Comparison of ENCODE assay signal across 1 cellular context in genomic region chr16:68749424-68749823, GRCh38.
TF ChIP-seq lines count a peak whose summit lies in the region.

No MANE protein-coding gene starts in this region.

TF ChIP-seq in HepG2, 621 proteins besides CTCF, POLR2A, EP300 and RAD21 (continued from another document and continues in another):
- TF ChIP-seq, protein P1, sequence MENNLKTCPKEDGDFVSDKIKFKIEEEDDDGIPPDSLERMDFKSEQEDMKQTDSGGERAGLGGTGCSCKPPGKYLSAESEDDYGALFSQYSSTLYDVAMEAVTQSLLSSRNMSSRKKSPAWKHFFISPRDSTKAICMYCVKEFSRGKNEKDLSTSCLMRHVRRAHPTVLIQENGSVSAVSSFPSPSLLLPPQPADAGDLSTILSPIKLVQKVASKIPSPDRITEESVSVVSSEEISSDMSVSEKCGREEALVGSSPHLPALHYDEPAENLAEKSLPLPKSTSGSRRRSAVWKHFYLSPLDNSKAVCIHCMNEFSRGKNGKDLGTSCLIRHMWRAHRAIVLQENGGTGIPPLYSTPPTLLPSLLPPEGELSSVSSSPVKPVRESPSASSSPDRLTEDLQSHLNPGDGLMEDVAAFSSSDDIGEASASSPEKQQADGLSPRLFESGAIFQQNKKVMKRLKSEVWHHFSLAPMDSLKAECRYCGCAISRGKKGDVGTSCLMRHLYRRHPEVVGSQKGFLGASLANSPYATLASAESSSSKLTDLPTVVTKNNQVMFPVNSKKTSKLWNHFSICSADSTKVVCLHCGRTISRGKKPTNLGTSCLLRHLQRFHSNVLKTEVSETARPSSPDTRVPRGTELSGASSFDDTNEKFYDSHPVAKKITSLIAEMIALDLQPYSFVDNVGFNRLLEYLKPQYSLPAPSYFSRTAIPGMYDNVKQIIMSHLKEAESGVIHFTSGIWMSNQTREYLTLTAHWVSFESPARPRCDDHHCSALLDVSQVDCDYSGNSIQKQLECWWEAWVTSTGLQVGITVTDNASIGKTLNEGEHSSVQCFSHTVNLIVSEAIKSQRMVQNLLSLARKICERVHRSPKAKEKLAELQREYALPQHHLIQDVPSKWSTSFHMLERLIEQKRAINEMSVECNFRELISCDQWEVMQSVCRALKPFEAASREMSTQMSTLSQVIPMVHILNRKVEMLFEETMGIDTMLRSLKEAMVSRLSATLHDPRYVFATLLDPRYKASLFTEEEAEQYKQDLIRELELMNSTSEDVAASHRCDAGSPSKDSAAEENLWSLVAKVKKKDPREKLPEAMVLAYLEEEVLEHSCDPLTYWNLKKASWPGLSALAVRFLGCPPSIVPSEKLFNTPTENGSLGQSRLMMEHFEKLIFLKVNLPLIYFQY (CRISPR knock-in tag; IDR thresholded peaks at IDR 0.05; ENCODE audit: borderline replicate concordance): peak; percentile 65; the same call in 1 of the 2 replicates
- TF ChIP-seq ZNF232 (CRISPR knock-in tag; IDR thresholded peaks at IDR 0.05; ENCODE audit: borderline replicate concordance): no peak
- no peak for TF ChIP-seq HNRNPH1 (optimal IDR thresholded peaks at IDR 0.05; ENCODE audit: low read depth, low read length)
- peak; percentile 78 for TF ChIP-seq MED1 (CRISPR knock-in tag; IDR thresholded peaks at IDR 0.05)
- no peak for TF ChIP-seq PHF5A (CRISPR knock-in tag; IDR thresholded peaks at IDR 0.05; ENCODE audit: low read depth, unreplicated experiment)
- TF ChIP-seq ZFAT (CRISPR knock-in tag; conservative IDR thresholded peaks at IDR 0.05): no peak
- TF ChIP-seq, protein P2, sequence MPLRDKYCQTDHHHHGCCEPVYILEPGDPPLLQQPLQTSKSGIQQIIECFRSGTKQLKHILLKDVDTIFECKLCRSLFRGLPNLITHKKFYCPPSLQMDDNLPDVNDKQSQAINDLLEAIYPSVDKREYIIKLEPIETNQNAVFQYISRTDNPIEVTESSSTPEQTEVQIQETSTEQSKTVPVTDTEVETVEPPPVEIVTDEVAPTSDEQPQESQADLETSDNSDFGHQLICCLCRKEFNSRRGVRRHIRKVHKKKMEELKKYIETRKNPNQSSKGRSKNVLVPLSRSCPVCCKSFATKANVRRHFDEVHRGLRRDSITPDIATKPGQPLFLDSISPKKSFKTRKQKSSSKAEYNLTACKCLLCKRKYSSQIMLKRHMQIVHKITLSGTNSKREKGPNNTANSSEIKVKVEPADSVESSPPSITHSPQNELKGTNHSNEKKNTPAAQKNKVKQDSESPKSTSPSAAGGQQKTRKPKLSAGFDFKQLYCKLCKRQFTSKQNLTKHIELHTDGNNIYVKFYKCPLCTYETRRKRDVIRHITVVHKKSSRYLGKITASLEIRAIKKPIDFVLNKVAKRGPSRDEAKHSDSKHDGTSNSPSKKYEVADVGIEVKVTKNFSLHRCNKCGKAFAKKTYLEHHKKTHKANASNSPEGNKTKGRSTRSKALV (CRISPR knock-in tag; IDR thresholded peaks at IDR 0.05): no peak
- TF ChIP-seq CC2D1A (CRISPR knock-in tag; IDR thresholded peaks at IDR 0.05): no peak
- TF ChIP-seq, protein P3, sequence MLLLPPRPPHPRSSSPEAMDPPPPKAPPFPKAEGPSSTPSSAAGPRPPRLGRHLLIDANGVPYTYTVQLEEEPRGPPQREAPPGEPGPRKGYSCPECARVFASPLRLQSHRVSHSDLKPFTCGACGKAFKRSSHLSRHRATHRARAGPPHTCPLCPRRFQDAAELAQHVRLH (CRISPR knock-in tag; IDR thresholded peaks at IDR 0.05; ENCODE audit: borderline replicate concordance, low read depth): peak; percentile 54; the same call in 1 of the 2 replicates
- no peak for TF ChIP-seq GZF1 (CRISPR knock-in tag; IDR thresholded peaks at IDR 0.05)
- TF ChIP-seq, protein P4, sequence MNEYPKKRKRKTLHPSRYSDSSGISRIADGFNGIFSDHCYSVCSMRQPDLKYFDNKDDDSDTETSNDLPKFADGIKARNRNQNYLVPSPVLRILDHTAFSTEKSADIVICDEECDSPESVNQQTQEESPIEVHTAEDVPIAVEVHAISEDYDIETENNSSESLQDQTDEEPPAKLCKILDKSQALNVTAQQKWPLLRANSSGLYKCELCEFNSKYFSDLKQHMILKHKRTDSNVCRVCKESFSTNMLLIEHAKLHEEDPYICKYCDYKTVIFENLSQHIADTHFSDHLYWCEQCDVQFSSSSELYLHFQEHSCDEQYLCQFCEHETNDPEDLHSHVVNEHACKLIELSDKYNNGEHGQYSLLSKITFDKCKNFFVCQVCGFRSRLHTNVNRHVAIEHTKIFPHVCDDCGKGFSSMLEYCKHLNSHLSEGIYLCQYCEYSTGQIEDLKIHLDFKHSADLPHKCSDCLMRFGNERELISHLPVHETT (CRISPR knock-in tag; conservative IDR thresholded peaks at IDR 0.05): 0 out of 2 replicates have a peak, but pooled peaks have one; percentile 37
- TF ChIP-seq ZNF83 (CRISPR knock-in tag; IDR thresholded peaks at IDR 0.05; ENCODE audit: borderline replicate concordance): no peak
- no peak; the same call in 1 of the 2 replicates for TF ChIP-seq TFDP2 (CRISPR knock-in tag; IDR thresholded peaks at IDR 0.05)
- TF ChIP-seq KLF15 (CRISPR knock-in tag; IDR thresholded peaks at IDR 0.05; ENCODE audit: borderline replicate concordance): no peak
- peak; percentile 38; the same call in 1 of the 2 replicates for TF ChIP-seq ZSCAN21 (CRISPR knock-in tag; IDR thresholded peaks at IDR 0.05; ENCODE audit: borderline replicate concordance)
- TF ChIP-seq PAWR (CRISPR knock-in tag; IDR thresholded peaks at IDR 0.05; ENCODE audit: borderline replicate concordance): no peak
- no peak for TF ChIP-seq MED8 (CRISPR knock-in tag; IDR thresholded peaks at IDR 0.05; ENCODE audit: insufficient replicate concordance)
- TF ChIP-seq ZNF75D (CRISPR knock-in tag; IDR thresholded peaks at IDR 0.05; ENCODE audit: borderline replicate concordance): no peak
- no peak for TF ChIP-seq ZNF792 (CRISPR knock-in tag; IDR thresholded peaks at IDR 0.05)
- TF ChIP-seq NFE2 (CRISPR knock-in tag; IDR thresholded peaks at IDR 0.05): no peak
- 0 out of 2 replicates have a peak, but pooled peaks have one; percentile 35 for TF ChIP-seq TFAP4 (IDR thresholded peaks at IDR 0.05; ENCODE audit: borderline replicate concordance, low read depth)
- no peak for TF ChIP-seq NCOA5 (CRISPR knock-in tag; IDR thresholded peaks at IDR 0.05)
- TF ChIP-seq ZFP36 (IDR thresholded peaks at IDR 0.05; ENCODE audit: borderline replicate concordance, low read depth, low read length, partially characterized antibody): no peak
- TF ChIP-seq NKX3-1 (CRISPR knock-in tag; IDR thresholded peaks at IDR 0.05): no peak
- TF ChIP-seq, protein P5, sequence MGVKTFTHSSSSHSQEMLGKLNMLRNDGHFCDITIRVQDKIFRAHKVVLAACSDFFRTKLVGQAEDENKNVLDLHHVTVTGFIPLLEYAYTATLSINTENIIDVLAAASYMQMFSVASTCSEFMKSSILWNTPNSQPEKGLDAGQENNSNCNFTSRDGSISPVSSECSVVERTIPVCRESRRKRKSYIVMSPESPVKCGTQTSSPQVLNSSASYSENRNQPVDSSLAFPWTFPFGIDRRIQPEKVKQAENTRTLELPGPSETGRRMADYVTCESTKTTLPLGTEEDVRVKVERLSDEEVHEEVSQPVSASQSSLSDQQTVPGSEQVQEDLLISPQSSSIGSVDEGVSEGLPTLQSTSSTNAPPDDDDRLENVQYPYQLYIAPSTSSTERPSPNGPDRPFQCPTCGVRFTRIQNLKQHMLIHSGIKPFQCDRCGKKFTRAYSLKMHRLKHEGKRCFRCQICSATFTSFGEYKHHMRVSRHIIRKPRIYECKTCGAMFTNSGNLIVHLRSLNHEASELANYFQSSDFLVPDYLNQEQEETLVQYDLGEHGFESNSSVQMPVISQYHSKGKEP (CRISPR knock-in tag; IDR thresholded peaks at IDR 0.05): no peak
- no peak for TF ChIP-seq ZFP41 (CRISPR knock-in tag; IDR thresholded peaks at IDR 0.05; ENCODE audit: borderline replicate concordance)
- TF ChIP-seq REPIN1 (CRISPR knock-in tag; IDR thresholded peaks at IDR 0.05; ENCODE audit: borderline replicate concordance, low read depth): peak; percentile 70; the same call in 1 of the 2 replicates
- TF ChIP-seq NFYB (CRISPR knock-in tag; IDR thresholded peaks at IDR 0.05): no peak
- TF ChIP-seq ZNF3 (CRISPR knock-in tag; IDR thresholded peaks at IDR 0.05): no peak
- TF ChIP-seq, protein P6, sequence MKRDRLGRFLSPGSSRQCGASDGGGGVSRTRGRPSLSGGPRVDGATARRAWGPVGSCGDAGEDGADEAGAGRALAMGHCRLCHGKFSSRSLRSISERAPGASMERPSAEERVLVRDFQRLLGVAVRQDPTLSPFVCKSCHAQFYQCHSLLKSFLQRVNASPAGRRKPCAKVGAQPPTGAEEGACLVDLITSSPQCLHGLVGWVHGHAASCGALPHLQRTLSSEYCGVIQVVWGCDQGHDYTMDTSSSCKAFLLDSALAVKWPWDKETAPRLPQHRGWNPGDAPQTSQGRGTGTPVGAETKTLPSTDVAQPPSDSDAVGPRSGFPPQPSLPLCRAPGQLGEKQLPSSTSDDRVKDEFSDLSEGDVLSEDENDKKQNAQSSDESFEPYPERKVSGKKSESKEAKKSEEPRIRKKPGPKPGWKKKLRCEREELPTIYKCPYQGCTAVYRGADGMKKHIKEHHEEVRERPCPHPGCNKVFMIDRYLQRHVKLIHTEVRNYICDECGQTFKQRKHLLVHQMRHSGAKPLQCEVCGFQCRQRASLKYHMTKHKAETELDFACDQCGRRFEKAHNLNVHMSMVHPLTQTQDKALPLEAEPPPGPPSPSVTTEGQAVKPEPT (CRISPR knock-in tag; IDR thresholded peaks at IDR 0.05; ENCODE audit: low read depth): no peak
- TF ChIP-seq, protein P7, sequence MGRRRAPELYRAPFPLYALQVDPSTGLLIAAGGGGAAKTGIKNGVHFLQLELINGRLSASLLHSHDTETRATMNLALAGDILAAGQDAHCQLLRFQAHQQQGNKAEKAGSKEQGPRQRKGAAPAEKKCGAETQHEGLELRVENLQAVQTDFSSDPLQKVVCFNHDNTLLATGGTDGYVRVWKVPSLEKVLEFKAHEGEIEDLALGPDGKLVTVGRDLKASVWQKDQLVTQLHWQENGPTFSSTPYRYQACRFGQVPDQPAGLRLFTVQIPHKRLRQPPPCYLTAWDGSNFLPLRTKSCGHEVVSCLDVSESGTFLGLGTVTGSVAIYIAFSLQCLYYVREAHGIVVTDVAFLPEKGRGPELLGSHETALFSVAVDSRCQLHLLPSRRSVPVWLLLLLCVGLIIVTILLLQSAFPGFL (CRISPR knock-in tag; IDR thresholded peaks at IDR 0.05): no peak
- TF ChIP-seq FOXP1 (IDR thresholded peaks at IDR 0.05): no peak
- TF ChIP-seq FOXP1 (CRISPR knock-in tag; IDR thresholded peaks at IDR 0.05): peak; percentile 96
- TF ChIP-seq, protein P8, sequence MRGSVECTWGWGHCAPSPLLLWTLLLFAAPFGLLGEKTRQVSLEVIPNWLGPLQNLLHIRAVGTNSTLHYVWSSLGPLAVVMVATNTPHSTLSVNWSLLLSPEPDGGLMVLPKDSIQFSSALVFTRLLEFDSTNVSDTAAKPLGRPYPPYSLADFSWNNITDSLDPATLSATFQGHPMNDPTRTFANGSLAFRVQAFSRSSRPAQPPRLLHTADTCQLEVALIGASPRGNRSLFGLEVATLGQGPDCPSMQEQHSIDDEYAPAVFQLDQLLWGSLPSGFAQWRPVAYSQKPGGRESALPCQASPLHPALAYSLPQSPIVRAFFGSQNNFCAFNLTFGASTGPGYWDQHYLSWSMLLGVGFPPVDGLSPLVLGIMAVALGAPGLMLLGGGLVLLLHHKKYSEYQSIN (CRISPR knock-in tag; IDR thresholded peaks at IDR 0.05; ENCODE audit: borderline replicate concordance): no peak
- 0 out of 2 replicates have a peak, but pooled peaks have one; percentile 77 for TF ChIP-seq FOXJ3 (CRISPR knock-in tag; IDR thresholded peaks at IDR 0.05; ENCODE audit: borderline replicate concordance)
- TF ChIP-seq FOXA3 (CRISPR knock-in tag; IDR thresholded peaks at IDR 0.05): peak; percentile 82
- TF ChIP-seq, protein P9, sequence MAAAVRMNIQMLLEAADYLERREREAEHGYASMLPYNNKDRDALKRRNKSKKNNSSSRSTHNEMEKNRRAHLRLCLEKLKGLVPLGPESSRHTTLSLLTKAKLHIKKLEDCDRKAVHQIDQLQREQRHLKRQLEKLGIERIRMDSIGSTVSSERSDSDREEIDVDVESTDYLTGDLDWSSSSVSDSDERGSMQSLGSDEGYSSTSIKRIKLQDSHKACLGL (CRISPR knock-in tag; IDR thresholded peaks at IDR 0.05): no peak
- no peak for TF ChIP-seq SMAD9 (CRISPR knock-in tag; IDR thresholded peaks at IDR 0.05)
- peak; percentile 72; the same call in 1 of the 2 replicates for TF ChIP-seq ZBTB26 (CRISPR knock-in tag; IDR thresholded peaks at IDR 0.05; ENCODE audit: borderline replicate concordance)
- TF ChIP-seq PHB2 (IDR thresholded peaks at IDR 0.05; ENCODE audit: partially characterized antibody): no peak
- TF ChIP-seq IKZF1 (IDR thresholded peaks at IDR 0.05): no peak
- TF ChIP-seq PPARG (CRISPR knock-in tag; conservative IDR thresholded peaks at IDR 0.05): 0 out of 2 replicates have a peak, but pooled peaks have one; percentile 59
- no peak for TF ChIP-seq CENPT (CRISPR knock-in tag; IDR thresholded peaks at IDR 0.05; ENCODE audit: low read depth)
